15 cellular contexts compared by ENCODE assay signal in genomic region chr13:77528834-77529500, GRCh38. TPM values are rescaled to one million over a fixed set of nuclear protein-coding genes. Genes with fewer than 3 reads are reported as not detected.
A peak's percentile ranks its signal among the peaks of the same experiment; 100 is the strongest.
DNase-seq lines count a peak whose midpoint lies in the region; ATAC-seq, FAIRE-seq and TF ChIP-seq lines count a peak whose summit lies in the region.
"Had no signal": no experiment of that assay in that cellular context is flagged by ENCODE, and none has a peak within 500 bp of the region (broad histone marks: within the 10 kb centered on the region; RNA-seq: fewer than 3 reads in every experiment).

No MANE protein-coding gene starts in this region.

- H3K9me3 ChIP-seq in T-helper 17 cell (ENCODE audit: control insufficient read depth, low read length, poor library complexity, severe bottlenecking), result no peaks in the 10 kb centered on the region

- DNase-seq in GM12865 (ENCODE audit: low read depth), result peak; percentile 73
- no peak for DNase-seq in GM19239 (ENCODE audit: insufficient read length, low spot score)
- DNase-seq in T-helper 17 cell, result no peak
- no peak for DNase-seq in HuH-7 (ENCODE audit: low spot score)
- no peak for DNase-seq in posterior cingulate gyrus
- no peak for DNase-seq in NCI-H2171 (lab: John Stamatoyannopoulos, UW)
- DNase-seq: AML-193; kidney glomerular epithelial cell; stimulated activated CD4-positive, alpha-beta T cell treated with anti-CD3 and anti-CD28 coated beads, Interleukin-15, amount 100 ng/mL, for 24 hours had no signal

- peak; percentile 79 for FAIRE-seq in GM19239 (lab: Jason Lieb, UNC)
- FAIRE-seq: G401.6 had no signal

- H3K27me3 Mint-ChIP-seq in T-helper 17 cell, result peaks cover 17% of the 10 kb centered on the region

- H3K4me3 ChIP-seq in GM12865 (ENCODE audit: low read depth, low read length), result no peak overlapping the region
- H3K4me3 ChIP-seq: cardiac muscle cell had no signal

- intact Hi-C loops in posterior cingulate gyrus (cut with DNase I), result no loop called here

- H3K27ac Mint-ChIP-seq in T-helper 17 cell, result no peak overlapping the region

- peak; percentile 70 for ATAC-seq in HG02623 (IDR thresholded peaks at IDR 0.05; ENCODE audit: unreplicated experiment)
- peak; percentile 85 for ATAC-seq in HG03442 (IDR thresholded peaks at IDR 0.05; ENCODE audit: unreplicated experiment)
- no peak for ATAC-seq in T-helper 17 cell

- no peak for TF ChIP-seq CTCF in GM12865 (IDR thresholded peaks at IDR 0.05; ENCODE audit: insufficient read depth, low read depth, low read length, missing control alignments)

- H3K36me3 Mint-ChIP-seq in T-helper 17 cell (ENCODE audit: low read depth), result peaks cover 3% of the 10 kb centered on the region

- H3K4me1 Mint-ChIP-seq in T-helper 17 cell, result no peaks in the 10 kb centered on the region
- H3K4me1 Mint-ChIP-seq: neural crest cell had no signal

- no peak overlapping the region for H3K4me3 Mint-ChIP-seq in T-helper 17 cell
- H3K4me3 Mint-ChIP-seq: neural crest cell had no signal

RNA-seq across cellular contexts. Expression of gene SCEL, which starts 6.5 kb away (rescaled TPM):
- total RNA-seq in T-helper 17 cell, result not detected
- total RNA-seq: cardiac muscle cell; neural crest cell; T-helper 2 cell treated with Interferon-gamma antibody and Interleukin-4, amounts not matched to agents 100 ng/mL and 5 ng/mL, for 36 hours had no signal
